In genomic region chr1:59765036-59765730, GRCh38 we compare ENCODE assay signal across 14 cellular contexts.
DNase-seq lines count a peak whose midpoint lies in the region; ATAC-seq, FAIRE-seq and TF ChIP-seq lines count a peak whose summit lies in the region.
"Had no signal": no experiment of that assay in that cellular context is flagged by ENCODE, and none has a peak within 500 bp of the region (broad histone marks: within the 10 kb centered on the region; RNA-seq: fewer than 3 reads in every experiment).

No MANE protein-coding gene starts in this region.

- no peak for ATAC-seq in HG02642 (IDR thresholded peaks at IDR 0.05; ENCODE audit: poor library complexity, unreplicated experiment)
- ATAC-seq: right cardiac atrium, T-helper 17 cell had no signal

- no peak for FAIRE-seq in D721Med (lab: Jason Lieb, UNC)

- TF ChIP-seq CTCF in D721Med (IDR thresholded peaks at IDR 0.05; ENCODE audit: insufficient read depth, missing control alignments) = no peak

- DNase-seq in COR-L47 (lab: John Stamatoyannopoulos, UW) = peak; percentile 88
- DNase-seq in NCI-H1105 treated with DMSO at 0.1 percent for 48 hours (lab: John Stamatoyannopoulos, UW) = peak; percentile 91
- DNase-seq in NCI-H526 (lab: John Stamatoyannopoulos, UW) = peak; percentile 91
- peak; percentile 10 for DNase-seq in amniotic epithelial cell (ENCODE audit: low read depth)
- no peak for DNase-seq in islet precursor cell
- DNase-seq in D721Med (ENCODE audit: insufficient read length, low spot score) = no peak
- no peak for DNase-seq in MV-4-11 (lab: John Stamatoyannopoulos, UW)
- DNase-seq: activated CD4-positive, CD25-positive, alpha-beta regulatory T cell treated with anti-CD3 and anti-CD28 coated beads, Interleukin-2, amount 50 U/mL, for 72 hours; activated naive CD4-positive, alpha-beta T cell treated with Interleukin-2 at 50 U/mL for 16 hours; cortex of kidney; Kasumi-1; right cardiac atrium; T-helper 17 cell had no signal

Comparison
In these comparisons a context has a peak if more than half of its experiments do, and no peak if none do; other contexts are left out.
1. DNase-seq: peak in COR-L47 (single experiment), NCI-H1105 treated with DMSO at 0.1 percent for 48 hours (single experiment), NCI-H526 (2 of 2) and amniotic epithelial cell (single experiment); none in islet precursor cell (single experiment), D721Med (single experiment) and MV-4-11 (single experiment).